1 cellular context compared by ENCODE assay signal in genomic region chr10:120987359-120987758, GRCh38.
TF ChIP-seq lines count a peak whose summit lies in the region.

No MANE protein-coding gene starts in this region.

TF ChIP-seq in GM23338, 12 proteins besides CTCF, POLR2A, EP300 and RAD21:
- TF ChIP-seq ZNF331 (CRISPR knock-in tag; IDR thresholded peaks at IDR 0.05; ENCODE audit: low read depth): no peak
- no peak for TF ChIP-seq STAT1 (IDR thresholded peaks at IDR 0.05; ENCODE audit: unreplicated experiment)
